In the genomic region with DNA sequence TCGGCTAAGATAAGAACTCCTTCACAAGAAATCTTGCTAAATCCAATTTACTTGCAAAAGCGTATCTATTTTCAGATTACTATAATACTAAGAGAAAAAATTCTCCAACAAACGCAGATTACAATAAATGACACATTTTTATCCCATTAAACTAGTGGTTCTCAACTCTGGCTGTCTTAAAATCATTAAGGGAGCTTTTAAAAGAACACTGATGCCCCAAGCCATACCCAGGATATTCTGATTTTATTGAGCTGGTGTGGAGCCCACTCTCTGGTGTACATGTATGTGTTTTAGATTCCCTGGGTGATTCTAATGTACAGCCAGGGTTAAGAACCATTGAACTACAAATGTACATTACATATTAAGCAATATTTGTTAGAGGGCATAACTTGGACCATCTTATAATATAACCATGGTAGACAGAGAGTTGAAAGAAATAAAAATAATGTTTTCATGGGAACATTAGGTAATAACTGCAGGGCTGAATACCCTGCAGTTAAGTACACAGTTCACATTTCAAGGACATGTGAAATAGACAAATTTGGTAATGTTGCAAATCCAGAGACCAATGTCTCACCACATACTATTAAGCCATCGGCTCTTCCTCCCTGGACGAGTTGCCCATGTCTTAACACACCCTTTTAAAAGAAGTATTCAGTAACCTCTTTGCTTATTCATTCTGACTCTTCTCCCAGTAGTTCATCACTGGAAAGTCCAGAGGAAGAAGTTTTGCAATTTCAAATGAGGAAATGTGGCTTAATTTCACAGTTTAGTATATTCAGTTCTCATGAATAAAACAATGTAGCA, we compare ENCODE assay signal across 1 cellular context.
TF ChIP-seq lines count a peak whose summit lies in the region.

No MANE protein-coding gene starts in this region.

TF ChIP-seq in HepG2, 621 proteins besides CTCF, POLR2A, EP300 and RAD21 (continued from another document and continues in another):
- TF ChIP-seq ZNF280B (CRISPR knock-in tag; IDR thresholded peaks at IDR 0.05; ENCODE audit: borderline replicate concordance), result no peak
- TF ChIP-seq JARID2 (CRISPR knock-in tag; IDR thresholded peaks at IDR 0.05; ENCODE audit: insufficient replicate concordance), result no peak
- no peak for TF ChIP-seq ZNF550 (CRISPR knock-in tag; IDR thresholded peaks at IDR 0.05; ENCODE audit: borderline replicate concordance)
- TF ChIP-seq ZBTB21 (CRISPR knock-in tag; IDR thresholded peaks at IDR 0.05), result no peak
- TF ChIP-seq ZSCAN30 (CRISPR knock-in tag; IDR thresholded peaks at IDR 0.05), result no peak
- no peak for TF ChIP-seq IKZF4 (CRISPR knock-in tag; IDR thresholded peaks at IDR 0.05; ENCODE audit: borderline replicate concordance, low read depth, not compliant biosample characterization)
- no peak for TF ChIP-seq ZFP90 (CRISPR knock-in tag; IDR thresholded peaks at IDR 0.05; ENCODE audit: borderline replicate concordance)
- no peak for TF ChIP-seq ETV6 (CRISPR knock-in tag; conservative IDR thresholded peaks at IDR 0.05)
- no peak for TF ChIP-seq DPF2 (CRISPR knock-in tag; IDR thresholded peaks at IDR 0.05; ENCODE audit: borderline replicate concordance, low read depth)
- TF ChIP-seq PRMT3 (CRISPR knock-in tag; IDR thresholded peaks at IDR 0.05; ENCODE audit: borderline replicate concordance, low read depth), result no peak
- peak; percentile 53; the same call in 1 of the 2 replicates for TF ChIP-seq NFIC (IDR thresholded peaks at IDR 0.05; ENCODE audit: low read length)
- no peak for TF ChIP-seq ZNF414 (CRISPR knock-in tag; IDR thresholded peaks at IDR 0.05)
- TF ChIP-seq, protein P1, sequence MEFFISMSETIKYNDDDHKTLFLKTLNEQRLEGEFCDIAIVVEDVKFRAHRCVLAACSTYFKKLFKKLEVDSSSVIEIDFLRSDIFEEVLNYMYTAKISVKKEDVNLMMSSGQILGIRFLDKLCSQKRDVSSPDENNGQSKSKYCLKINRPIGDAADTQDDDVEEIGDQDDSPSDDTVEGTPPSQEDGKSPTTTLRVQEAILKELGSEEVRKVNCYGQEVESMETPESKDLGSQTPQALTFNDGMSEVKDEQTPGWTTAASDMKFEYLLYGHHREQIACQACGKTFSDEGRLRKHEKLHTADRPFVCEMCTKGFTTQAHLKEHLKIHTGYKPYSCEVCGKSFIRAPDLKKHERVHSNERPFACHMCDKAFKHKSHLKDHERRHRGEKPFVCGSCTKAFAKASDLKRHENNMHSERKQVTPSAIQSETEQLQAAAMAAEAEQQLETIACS (CRISPR knock-in tag; IDR thresholded peaks at IDR 0.05), result no peak
- no peak for TF ChIP-seq ATRX (CRISPR knock-in tag; IDR thresholded peaks at IDR 0.05; ENCODE audit: borderline replicate concordance)
- no peak for TF ChIP-seq ZNF543 (CRISPR knock-in tag; IDR thresholded peaks at IDR 0.05)
- no peak for TF ChIP-seq ZNF430 (CRISPR knock-in tag; IDR thresholded peaks at IDR 0.05)
- TF ChIP-seq MYNN (CRISPR knock-in tag; IDR thresholded peaks at IDR 0.05; ENCODE audit: low read depth), result no peak
- no peak for TF ChIP-seq ZNF782 (CRISPR knock-in tag; IDR thresholded peaks at IDR 0.05; ENCODE audit: borderline replicate concordance)
- peak; percentile 39; the same call in 1 of the 2 replicates for TF ChIP-seq ZNF878 (CRISPR knock-in tag; IDR thresholded peaks at IDR 0.05)
- TF ChIP-seq ZNF33B (CRISPR knock-in tag; IDR thresholded peaks at IDR 0.05), result no peak
- no peak for TF ChIP-seq SMARCE1 (IDR thresholded peaks at IDR 0.05; ENCODE audit: borderline replicate concordance)
- TF ChIP-seq, protein P2, sequence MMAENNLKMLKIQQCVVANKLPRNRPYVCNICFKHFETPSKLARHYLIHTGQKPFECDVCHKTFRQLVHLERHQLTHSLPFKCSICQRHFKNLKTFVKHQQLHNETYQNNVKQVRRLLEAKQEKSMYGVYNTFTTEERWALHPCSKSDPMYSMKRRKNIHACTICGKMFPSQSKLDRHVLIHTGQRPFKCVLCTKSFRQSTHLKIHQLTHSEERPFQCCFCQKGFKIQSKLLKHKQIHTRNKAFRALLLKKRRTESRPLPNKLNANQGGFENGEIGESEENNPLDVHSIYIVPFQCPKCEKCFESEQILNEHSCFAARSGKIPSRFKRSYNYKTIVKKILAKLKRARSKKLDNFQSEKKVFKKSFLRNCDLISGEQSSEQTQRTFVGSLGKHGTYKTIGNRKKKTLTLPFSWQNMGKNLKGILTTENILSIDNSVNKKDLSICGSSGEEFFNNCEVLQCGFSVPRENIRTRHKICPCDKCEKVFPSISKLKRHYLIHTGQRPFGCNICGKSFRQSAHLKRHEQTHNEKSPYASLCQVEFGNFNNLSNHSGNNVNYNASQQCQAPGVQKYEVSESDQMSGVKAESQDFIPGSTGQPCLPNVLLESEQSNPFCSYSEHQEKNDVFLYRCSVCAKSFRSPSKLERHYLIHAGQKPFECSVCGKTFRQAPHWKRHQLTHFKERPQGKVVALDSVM (CRISPR knock-in tag; IDR thresholded peaks at IDR 0.05), result no peak
- TF ChIP-seq XBP1 (CRISPR knock-in tag; IDR thresholded peaks at IDR 0.05), result no peak
- TF ChIP-seq MXD1 (CRISPR knock-in tag; IDR thresholded peaks at IDR 0.05), result no peak
- no peak for TF ChIP-seq ZMYM4 (CRISPR knock-in tag; IDR thresholded peaks at IDR 0.05)
- TF ChIP-seq ZNF792 (CRISPR knock-in tag; IDR thresholded peaks at IDR 0.05), result 0 out of 2 replicates have a peak, but pooled peaks have one; percentile 47
- no peak for TF ChIP-seq KDM5B (CRISPR knock-in tag; IDR thresholded peaks at IDR 0.05; ENCODE audit: borderline replicate concordance)
- peak; percentile 80; the same call in 1 of the 2 replicates for TF ChIP-seq ISL2 (CRISPR knock-in tag; IDR thresholded peaks at IDR 0.05)
- no peak for TF ChIP-seq JUND (CRISPR knock-in tag; IDR thresholded peaks at IDR 0.05)
- TF ChIP-seq, protein P3, sequence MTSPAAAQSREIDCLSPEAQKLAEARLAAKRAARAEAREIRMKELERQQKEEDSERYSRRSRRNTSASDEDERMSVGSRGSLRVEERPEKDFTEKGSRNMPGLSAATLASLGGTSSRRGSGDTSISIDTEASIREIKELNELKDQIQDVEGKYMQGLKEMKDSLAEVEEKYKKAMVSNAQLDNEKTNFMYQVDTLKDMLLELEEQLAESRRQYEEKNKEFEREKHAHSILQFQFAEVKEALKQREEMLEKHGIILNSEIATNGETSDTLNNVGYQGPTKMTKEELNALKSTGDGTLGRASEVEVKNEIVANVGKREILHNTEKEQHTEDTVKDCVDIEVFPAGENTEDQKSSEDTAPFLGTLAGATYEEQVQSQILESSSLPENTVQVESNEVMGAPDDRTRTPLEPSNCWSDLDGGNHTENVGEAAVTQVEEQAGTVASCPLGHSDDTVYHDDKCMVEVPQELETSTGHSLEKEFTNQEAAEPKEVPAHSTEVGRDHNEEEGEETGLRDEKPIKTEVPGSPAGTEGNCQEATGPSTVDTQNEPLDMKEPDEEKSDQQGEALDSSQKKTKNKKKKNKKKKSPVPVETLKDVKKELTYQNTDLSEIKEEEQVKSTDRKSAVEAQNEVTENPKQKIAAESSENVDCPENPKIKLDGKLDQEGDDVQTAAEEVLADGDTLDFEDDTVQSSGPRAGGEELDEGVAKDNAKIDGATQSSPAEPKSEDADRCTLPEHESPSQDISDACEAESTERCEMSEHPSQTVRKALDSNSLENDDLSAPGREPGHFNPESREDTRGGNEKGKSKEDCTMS (CRISPR knock-in tag; conservative IDR thresholded peaks at IDR 0.05), result no peak
- TF ChIP-seq, protein P4, sequence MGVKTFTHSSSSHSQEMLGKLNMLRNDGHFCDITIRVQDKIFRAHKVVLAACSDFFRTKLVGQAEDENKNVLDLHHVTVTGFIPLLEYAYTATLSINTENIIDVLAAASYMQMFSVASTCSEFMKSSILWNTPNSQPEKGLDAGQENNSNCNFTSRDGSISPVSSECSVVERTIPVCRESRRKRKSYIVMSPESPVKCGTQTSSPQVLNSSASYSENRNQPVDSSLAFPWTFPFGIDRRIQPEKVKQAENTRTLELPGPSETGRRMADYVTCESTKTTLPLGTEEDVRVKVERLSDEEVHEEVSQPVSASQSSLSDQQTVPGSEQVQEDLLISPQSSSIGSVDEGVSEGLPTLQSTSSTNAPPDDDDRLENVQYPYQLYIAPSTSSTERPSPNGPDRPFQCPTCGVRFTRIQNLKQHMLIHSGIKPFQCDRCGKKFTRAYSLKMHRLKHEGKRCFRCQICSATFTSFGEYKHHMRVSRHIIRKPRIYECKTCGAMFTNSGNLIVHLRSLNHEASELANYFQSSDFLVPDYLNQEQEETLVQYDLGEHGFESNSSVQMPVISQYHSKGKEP (CRISPR knock-in tag; IDR thresholded peaks at IDR 0.05), result no peak
- TF ChIP-seq NR1H2 (CRISPR knock-in tag; IDR thresholded peaks at IDR 0.05; ENCODE audit: borderline replicate concordance, low read depth), result no peak
- TF ChIP-seq, protein P5, sequence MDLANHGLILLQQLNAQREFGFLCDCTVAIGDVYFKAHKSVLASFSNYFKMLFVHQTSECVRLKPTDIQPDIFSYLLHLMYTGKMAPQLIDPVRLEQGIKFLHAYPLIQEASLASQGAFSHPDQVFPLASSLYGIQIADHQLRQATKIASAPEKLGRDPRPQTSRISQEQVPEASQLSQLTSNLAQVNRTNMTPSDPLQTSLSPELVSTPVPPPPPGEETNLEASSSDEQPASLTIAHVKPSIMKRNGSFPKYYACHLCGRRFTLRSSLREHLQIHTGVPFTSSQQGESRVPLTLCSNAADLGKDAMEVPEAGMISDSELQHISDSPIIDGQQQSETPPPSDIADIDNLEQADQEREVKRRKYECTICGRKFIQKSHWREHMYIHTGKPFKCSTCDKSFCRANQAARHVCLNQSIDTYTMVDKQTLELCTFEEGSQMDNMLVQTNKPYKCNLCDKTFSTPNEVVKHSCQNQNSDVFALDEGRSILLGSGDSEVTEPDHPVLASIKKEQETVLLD (CRISPR knock-in tag; IDR thresholded peaks at IDR 0.05; ENCODE audit: low read depth), result no peak
- TF ChIP-seq TCF12 (IDR thresholded peaks at IDR 0.05), result no peak
- no peak; the same call in 1 of the 2 replicates for TF ChIP-seq TCF12 (CRISPR knock-in tag; IDR thresholded peaks at IDR 0.05)
- TF ChIP-seq, protein P6, sequence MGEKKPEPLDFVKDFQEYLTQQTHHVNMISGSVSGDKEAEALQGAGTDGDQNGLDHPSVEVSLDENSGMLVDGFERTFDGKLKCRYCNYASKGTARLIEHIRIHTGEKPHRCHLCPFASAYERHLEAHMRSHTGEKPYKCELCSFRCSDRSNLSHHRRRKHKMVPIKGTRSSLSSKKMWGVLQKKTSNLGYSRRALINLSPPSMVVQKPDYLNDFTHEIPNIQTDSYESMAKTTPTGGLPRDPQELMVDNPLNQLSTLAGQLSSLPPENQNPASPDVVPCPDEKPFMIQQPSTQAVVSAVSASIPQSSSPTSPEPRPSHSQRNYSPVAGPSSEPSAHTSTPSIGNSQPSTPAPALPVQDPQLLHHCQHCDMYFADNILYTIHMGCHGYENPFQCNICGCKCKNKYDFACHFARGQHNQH (CRISPR knock-in tag; IDR thresholded peaks at IDR 0.05), result no peak
- TF ChIP-seq ZNF761 (CRISPR knock-in tag; conservative IDR thresholded peaks at IDR 0.05), result no peak
- peak; percentile 70 for TF ChIP-seq RBFOX2 (IDR thresholded peaks at IDR 0.05; ENCODE audit: low read depth, low read length)
- TF ChIP-seq ZNF710 (CRISPR knock-in tag; IDR thresholded peaks at IDR 0.05; ENCODE audit: borderline replicate concordance), result no peak
- no peak for TF ChIP-seq PTBP1 (IDR thresholded peaks at IDR 0.05; ENCODE audit: low read depth, low read length, poor library complexity, severe bottlenecking)
- TF ChIP-seq MYPOP (CRISPR knock-in tag; IDR thresholded peaks at IDR 0.05), result no peak
- peak; percentile 65 for TF ChIP-seq RXRB (CRISPR knock-in tag; IDR thresholded peaks at IDR 0.05; ENCODE audit: borderline replicate concordance)
